9 cellular contexts compared by ENCODE assay signal in the genomic region with DNA sequence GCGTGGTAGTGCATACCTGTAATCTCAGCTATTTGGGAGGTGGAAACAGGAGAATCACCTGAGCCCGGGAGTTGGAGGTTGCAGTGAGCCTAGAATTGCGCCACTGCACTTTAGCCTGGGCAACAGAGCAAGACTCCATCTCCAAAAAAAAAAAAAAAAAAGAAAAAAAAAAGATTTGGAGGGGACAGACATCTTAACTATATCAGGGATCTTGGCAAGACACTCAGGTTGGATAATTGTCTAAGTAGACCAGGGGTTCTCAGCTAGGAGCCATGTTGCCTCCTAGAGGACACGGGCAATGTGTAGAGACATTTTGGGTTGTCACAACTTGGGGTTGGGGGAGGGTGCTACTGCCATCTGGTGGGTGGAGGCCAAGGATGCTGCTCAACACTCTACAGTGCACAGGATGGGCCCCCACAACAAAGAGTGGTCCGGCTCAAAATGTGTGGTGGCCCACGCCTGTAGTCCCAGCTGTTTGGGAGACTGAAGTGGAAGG. TPM values are rescaled to one million over a fixed set of nuclear protein-coding genes. Genes with fewer than 3 reads are reported as not detected.
DNase-seq lines count a peak whose midpoint lies in the region; ATAC-seq, FAIRE-seq and TF ChIP-seq lines count a peak whose summit lies in the region.
"Had no signal": no experiment of that assay in that cellular context is flagged by ENCODE, and none has a peak within 500 bp of the region (broad histone marks: within the 10 kb centered on the region; RNA-seq: fewer than 3 reads in every experiment).

No MANE protein-coding gene starts in this region.

- ATAC-seq in body of pancreas = no peak
- no peak for ATAC-seq in GM19328 (IDR thresholded peaks at IDR 0.05; ENCODE audit: unreplicated experiment)
- ATAC-seq: left lung had no signal

- H3F3A ChIP-seq in neural progenitor cell (ENCODE audit: low read depth) = peaks cover 40% of the 10 kb centered on the region

- H3K4me1 ChIP-seq in BE2C (peaks cover 6% of the 10 kb centered on the region), body of pancreas (peaks cover 76% of the 10 kb centered on the region), neural progenitor cell (peaks cover 22% of the 10 kb centered on the region)

- no peak overlapping the region for H3K27ac Mint-ChIP-seq in neural progenitor cell

- intact Hi-C loops in body of pancreas (cut with DNase I) = no loop called here

- H3K27me3 ChIP-seq in BE2C = no peaks in the 10 kb centered on the region
- no peaks in the 10 kb centered on the region for H3K27me3 ChIP-seq in body of pancreas
- H3K27me3 ChIP-seq in neural progenitor cell = no peaks in the 10 kb centered on the region

- no peak for TF ChIP-seq POLR2A in body of pancreas (IDR thresholded peaks at IDR 0.05)

- WGBS in body of pancreas, 2 donors = 72 to 86% methylated on average over 6 of the region's 6 CpGs

- H3K36me3 ChIP-seq in BE2C = no peaks in the 10 kb centered on the region
- H3K36me3 ChIP-seq in body of pancreas (replicated peaks in 1 of 2; ENCODE audit: insufficient read depth in 1 of 2, low read depth in 2 of 2) = no peaks in the 10 kb centered on the region
- no peaks in the 10 kb centered on the region for H3K36me3 ChIP-seq in neural progenitor cell
- H3K36me3 ChIP-seq: left lung had no signal

- H3K9me3 ChIP-seq in BE2C = no peaks in the 10 kb centered on the region
- no peaks in the 10 kb centered on the region for H3K9me3 ChIP-seq in body of pancreas
- H3K9me3 ChIP-seq in neural progenitor cell (ENCODE audit: low read depth) = no peaks in the 10 kb centered on the region
- H3K9me3 ChIP-seq: left lung had no signal

- H2AFZ ChIP-seq in neural progenitor cell (replicated peaks) = no peak overlapping the region

- H3K9me3 Mint-ChIP-seq in neural progenitor cell = no peaks in the 10 kb centered on the region

- H3K36me3 Mint-ChIP-seq in neural progenitor cell = peaks cover 10% of the 10 kb centered on the region

- H3K79me2 ChIP-seq in neural progenitor cell (ENCODE audit: low read depth) = peaks cover 83% of the 10 kb centered on the region

- H4K20me1 ChIP-seq in neural progenitor cell (ENCODE audit: low read depth) = peaks cover 16% of the 10 kb centered on the region

- TF ChIP-seq CTCF in BE2C (IDR thresholded peaks at IDR 0.05; ENCODE audit: low read depth, low read length) (peak; percentile 80), body of pancreas (IDR thresholded peaks at IDR 0.05) (peak in 4 of 7 experiments; percentile 14 to 39 (median 27)), neural progenitor cell (IDR thresholded peaks at IDR 0.05) (peak; percentile 55)

- H3K27me3 Mint-ChIP-seq in neural progenitor cell (ENCODE audit: insufficient read depth, low read depth) = peaks cover 30% of the 10 kb centered on the region

- in situ Hi-C loops in SK-MEL-5 (cut with HindIII; ENCODE audit: low pct_unique_long_range_greater_than_20kb, low sequenced_read_pairs) = no loop called here

- no peak overlapping the region for H3K4me2 ChIP-seq in neural progenitor cell

- no peak overlapping the region for H3K4me3 ChIP-seq in BE2C (ENCODE audit: low read depth, low read length)
- no peak overlapping the region for H3K4me3 ChIP-seq in body of pancreas
- H3K4me3 ChIP-seq in neural progenitor cell = no peak overlapping the region

- FAIRE-seq in GM18507 (lab: Jason Lieb, UNC) = peak; percentile 52
- FAIRE-seq in RCC 7860 (lab: Jason Lieb, UNC) = no peak

- H3K9ac ChIP-seq in neural progenitor cell = no peak overlapping the region

- H3K27ac ChIP-seq in body of pancreas = peak overlapping the region in 1 of 4 donors; percentile 27
- no peak overlapping the region for H3K27ac ChIP-seq in neural progenitor cell
- H3K27ac ChIP-seq: left lung had no signal

- DNase-seq in BE2C (peak; percentile 78), GM18507 (ENCODE audit: extremely low spot score, insufficient read length, low read depth) (no peak), SK-MEL-5 (ENCODE audit: low read depth, low spot score) (peak; percentile 72), body of pancreas (no peak), neural progenitor cell (ENCODE audit: low spot score) (peak; percentile 52), RCC 7860 (ENCODE audit: low spot score) (no peak), ecto neural progenitor cell (ENCODE audit: low spot score) (no peak)

- peaks cover 48% of the 10 kb centered on the region for H3K4me1 Mint-ChIP-seq in neural progenitor cell

- H3K4me3 Mint-ChIP-seq in neural progenitor cell = peak overlapping the region; percentile 79

RNA-seq across cellular contexts. Expression of a gene that starts 1.9 kb away (rescaled TPM):
- polyA plus RNA-seq in BE2C (2012; ENCODE audit: insufficient read depth, insufficient read length, low read depth) = 129 TPM
- 2.8 and 4.0 TPM in 2 replicates for total RNA-seq in SK-MEL-5 (2014; rRNA removed; shearing (Covaris generic))
- 7.0 and 9.4 TPM in 2 replicates for polyA plus RNA-seq in SK-MEL-5 (2015; cell fraction: cytosol; rRNA removed)
- polyA plus RNA-seq in SK-MEL-5 (2015; cell fraction: nucleus; rRNA removed) = 37.4 and 40.0 TPM in 2 replicates
- total RNA-seq in body of pancreas = 10 to 100 TPM; 29.7 to 36.1 TPM
- 2.8 and 13.4 TPM in 2 replicates for total RNA-seq in neural progenitor cell (ENCODE audit: low replicate concordance)

RNA-seq across cellular contexts. Expression of a gene that starts 4.5 kb away (rescaled TPM):
- polyA plus RNA-seq in BE2C (2012; ENCODE audit: insufficient read depth, insufficient read length, low read depth) = 42.2 TPM
- 10.6 and 15.3 TPM in 2 replicates for total RNA-seq in SK-MEL-5 (2014; rRNA removed; shearing (Covaris generic))
- polyA plus RNA-seq in SK-MEL-5 (2015; cell fraction: cytosol; rRNA removed) = 24.7 and 28.0 TPM in 2 replicates
- 10.9 and 16.6 TPM in 2 replicates for polyA plus RNA-seq in SK-MEL-5 (2015; cell fraction: nucleus; rRNA removed)
- total RNA-seq in body of pancreas (10 to 100 TPM; 16.8 to 20.2 TPM), neural progenitor cell (ENCODE audit: low replicate concordance) (12.2 and 32.4 TPM in 2 replicates)

RNA-seq across cellular contexts. Expression of a gene that starts 9.1 kb away (rescaled TPM):
- polyA plus RNA-seq in BE2C (2012; ENCODE audit: insufficient read depth, insufficient read length, low read depth) = 51.0 TPM
- total RNA-seq in SK-MEL-5 (2014; rRNA removed; shearing (Covaris generic)) = 8.3 and 10.1 TPM in 2 replicates
- polyA plus RNA-seq in SK-MEL-5 (2015; cell fraction: cytosol; rRNA removed) = 32.1 and 32.4 TPM in 2 replicates
- 25.7 and 27.5 TPM in 2 replicates for polyA plus RNA-seq in SK-MEL-5 (2015; cell fraction: nucleus; rRNA removed)
- total RNA-seq in body of pancreas (10 to 100 TPM in 1 of 2 donors, 1 to 10 TPM in 1; 5.9 to 15.0 TPM), neural progenitor cell (ENCODE audit: low replicate concordance) (7.6 and 24.9 TPM in 2 replicates)

RNA-seq across cellular contexts. Expression of a gene that starts 14.5 kb away (rescaled TPM):
- 12.1 TPM for polyA plus RNA-seq in BE2C (2012; ENCODE audit: insufficient read depth, insufficient read length, low read depth)
- total RNA-seq in SK-MEL-5 (2014; rRNA removed; shearing (Covaris generic)) = 1.7 and 1.8 TPM in 2 replicates
- 1.5 and 1.7 TPM in 2 replicates for polyA plus RNA-seq in SK-MEL-5 (2015; cell fraction: cytosol; rRNA removed)
- polyA plus RNA-seq in SK-MEL-5 (2015; cell fraction: nucleus; rRNA removed) = 1.0 and 3.2 TPM in 2 replicates
- total RNA-seq in body of pancreas (1 to 10 TPM; 6.9 to 9.6 TPM), neural progenitor cell (ENCODE audit: low replicate concordance) (3.9 and 12.5 TPM in 2 replicates)

RNA-seq across cellular contexts. Expression of a gene that starts 15.9 kb away (rescaled TPM):
- polyA plus RNA-seq in BE2C (2012; ENCODE audit: insufficient read depth, insufficient read length, low read depth) = 543 TPM
- total RNA-seq in SK-MEL-5 (2014; rRNA removed; shearing (Covaris generic)) = 131 and 139 TPM in 2 replicates
- polyA plus RNA-seq in SK-MEL-5 (2015; cell fraction: cytosol; rRNA removed) = 235 and 249 TPM in 2 replicates
- 224 and 251 TPM in 2 replicates for polyA plus RNA-seq in SK-MEL-5 (2015; cell fraction: nucleus; rRNA removed)
- total RNA-seq in body of pancreas (100 to 1,000 TPM in 1 of 2 donors, 10 to 100 TPM in 1; 53.4 to 106 TPM), neural progenitor cell (ENCODE audit: low replicate concordance) (124 and 238 TPM in 2 replicates)

Comparison
In these comparisons a context has a peak if more than half of its experiments do, and no peak if none do; other contexts are left out.
1. DNase-seq: peak in BE2C (single experiment), SK-MEL-5 (single experiment) and neural progenitor cell (single experiment); none in GM18507 (single experiment), body of pancreas (0 of 4), RCC 7860 (single experiment) and ecto neural progenitor cell (single experiment).
2. CTCF ChIP-seq: peak in every context shown above with its lines; median percentile 80 in BE2C; 55 in neural progenitor cell; 27 in body of pancreas.